ENCODE assay signal across 14 cellular contexts in genomic region chr4:75841641-75842520, GRCh38.
DNase-seq lines count a peak whose midpoint lies in the region; ATAC-seq lines count a peak whose summit lies in the region.
"Had no signal": no experiment of that assay in that cellular context is flagged by ENCODE, and none has a peak within 500 bp of the region (broad histone marks: within the 10 kb centered on the region; RNA-seq: fewer than 3 reads in every experiment).

No MANE protein-coding gene starts in this region.

- H3K9me3 ChIP-seq in SK-N-MC (ENCODE audit: low read depth, low read length) (no peaks in the 10 kb centered on the region), skeletal muscle tissue (ENCODE audit: control insufficient read depth in 3 of 3, low read length in 3 of 3) (no peaks in the 10 kb centered on the region)
- H3K9me3 ChIP-seq: body of pancreas had no signal

- H3K9ac ChIP-seq in SK-N-MC (ENCODE audit: insufficient read length) (no peak overlapping the region), skeletal muscle tissue (ENCODE audit: low read depth in 1 of 3, low read length in 3 of 3) (no peak overlapping the region)

- H3K4me3 ChIP-seq in SK-N-MC (no peak overlapping the region), skeletal muscle tissue (ENCODE audit: low read length in 3 of 3) (no peak overlapping the region)
- H3K4me3 ChIP-seq: body of pancreas, smooth muscle cell had no signal

- no peaks in the 10 kb centered on the region for H3K27me3 ChIP-seq in skeletal muscle tissue (ENCODE audit: control insufficient read depth in 3 of 3, insufficient read depth in 3 of 3, low read length in 3 of 3)
- H3K27me3 ChIP-seq: body of pancreas had no signal

- H3K27ac ChIP-seq in SK-N-MC, result peak overlapping the region; percentile 25; the same call in 1 of the 2 replicates
- peak overlapping the region; percentile 26 for H3K27ac ChIP-seq in skeletal muscle tissue (ENCODE audit: low read depth, low read length)
- H3K27ac ChIP-seq: body of pancreas had no signal

- H3K36me3 ChIP-seq in SK-N-MC (ENCODE audit: insufficient read depth, low read length) (no peaks in the 10 kb centered on the region), skeletal muscle tissue (ENCODE audit: control insufficient read depth in 3 of 3, insufficient read depth in 3 of 3, low read length in 3 of 3) (no peaks in the 10 kb centered on the region)

- ATAC-seq in HG02763 (IDR thresholded peaks at IDR 0.05; ENCODE audit: unreplicated experiment) (no peak), GM18870 (IDR thresholded peaks at IDR 0.05; ENCODE audit: unreplicated experiment) (no peak), GM18907 (IDR thresholded peaks at IDR 0.05; ENCODE audit: unreplicated experiment) (no peak)
- ATAC-seq: body of pancreas had no signal

- H3K4me1 ChIP-seq in skeletal muscle tissue (ENCODE audit: control insufficient read depth in 3 of 3, insufficient read depth in 3 of 3, low read length in 3 of 3), result peaks cover 0 to 13% (median 10%) of the 10 kb centered on the region in 3 donors
- H3K4me1 ChIP-seq: body of pancreas had no signal

- DNase-seq in NCI-H2029 (lab: John Stamatoyannopoulos, UW), result peak; percentile 39
- no peak for DNase-seq in NCI-H2029 treated with DMSO at 0.1 percent for 48 hours (lab: John Stamatoyannopoulos, UW)
- no peak for DNase-seq in SK-N-MC (ENCODE audit: low read depth, low spot score)
- DNase-seq in iris pigment epithelial cell (ENCODE audit: low read depth), result peak; percentile 20
- DNase-seq: activated CD4-positive, CD25-positive, alpha-beta regulatory T cell treated with anti-CD3 and anti-CD28 coated beads, Interleukin-2, amount 50 U/mL, for 72 hours; activated T-cell treated with anti-CD3 and anti-CD28 coated beads, Interleukin-2, amount 50 U/mL, for 48 hours; body of pancreas; hippocampal formation; NCI-H82 had no signal

Comparison
In these comparisons a context has a peak if more than half of its experiments do, and no peak if none do; other contexts are left out.
1. DNase-seq: peak in NCI-H2029 (single experiment) and iris pigment epithelial cell (single experiment); none in NCI-H2029 treated with DMSO at 0.1 percent for 48 hours (single experiment) and SK-N-MC (single experiment).